In genomic region chr11:74347381-74347780, GRCh38 we compare ENCODE assay signal across 28 cellular contexts. TPM values are rescaled to one million over a fixed set of nuclear protein-coding genes. Genes with fewer than 3 reads are reported as not detected.
DNase-seq lines count a peak whose midpoint lies in the region; ATAC-seq and TF ChIP-seq lines count a peak whose summit lies in the region.
"Had no signal": no experiment of that assay in that cellular context is flagged by ENCODE, and none has a peak within 500 bp of the region (broad histone marks: within the 10 kb centered on the region; RNA-seq: fewer than 3 reads in every experiment).

No MANE protein-coding gene starts in this region.

- H3K4me3 Mint-ChIP-seq in activated T-helper 17 cell treated with anti-CD3 and anti-CD28 coated beads, Interleukin-2, amount 50 U/mL, for 72 hours = no peak overlapping the region
- H3K4me3 Mint-ChIP-seq: activated CD8-positive, alpha-beta memory T cell treated with anti-CD3 and anti-CD28 coated beads, Interleukin-2, amount 10 ng/mL, durations not matched to agents 7 days and 5 days; activated T-cell treated with anti-CD3 and anti-CD28 coated beads, Interleukin-2, amount 50 U/mL, for 72 hours; B cell; CD8-positive, alpha-beta memory T cell; immature natural killer cell; naive thymus-derived CD4-positive, alpha-beta T cell had no signal

- no peak for ATAC-seq in GM21737 (IDR thresholded peaks at IDR 0.05; ENCODE audit: unreplicated experiment)
- ATAC-seq in mucosa of descending colon = no peak
- no peak for ATAC-seq in activated T-helper 17 cell treated with anti-CD3 and anti-CD28 coated beads, Interleukin-2, amount 50 U/mL, for 72 hours (replicated peaks)
- ATAC-seq: activated CD8-positive, alpha-beta memory T cell treated with anti-CD3 and anti-CD28 coated beads, Interleukin-2, amount 10 ng/mL, durations not matched to agents 7 days and 5 days; activated T-cell treated with anti-CD3 and anti-CD28 coated beads, Interleukin-2, amount 50 U/mL, for 72 hours; naive thymus-derived CD4-positive, alpha-beta T cell; PC-3; stimulated activated naive CD8-positive, alpha-beta T cell treated with anti-CD3 and anti-CD28 coated beads, Interleukin-15, Interleukin-2, amounts not matched to agents 100 U/mL and 50 U/mL, for 24 hours had no signal

- BruUV-seq in A673 (replicated peaks; lab: Mats Ljungman, UMichigan) = no TSS peak

- H3K36me3 Mint-ChIP-seq in activated T-helper 17 cell treated with anti-CD3 and anti-CD28 coated beads, Interleukin-2, amount 50 U/mL, for 72 hours (ENCODE audit: low read depth) = peaks cover 41% of the 10 kb centered on the region

- H3K9me3 ChIP-seq in mucosa of descending colon = no peaks in the 10 kb centered on the region
- no peaks in the 10 kb centered on the region for H3K9me3 ChIP-seq in A673 (ENCODE audit: low read depth, low read length, poor library complexity, severe bottlenecking)
- H3K9me3 ChIP-seq: adrenal gland, HAP-1, thoracic aorta had no signal

- CTCF ChIA-PET in A673 (lab: Charles Lee) = no interaction called here

- no peak overlapping the region for H3K27ac Mint-ChIP-seq in activated T-helper 17 cell treated with anti-CD3 and anti-CD28 coated beads, Interleukin-2, amount 50 U/mL, for 72 hours
- H3K27ac Mint-ChIP-seq: activated CD8-positive, alpha-beta memory T cell treated with anti-CD3 and anti-CD28 coated beads, Interleukin-2, amount 10 ng/mL, durations not matched to agents 7 days and 5 days; activated T-cell treated with anti-CD3 and anti-CD28 coated beads, Interleukin-2, amount 50 U/mL, for 72 hours; B cell; immature natural killer cell; naive thymus-derived CD4-positive, alpha-beta T cell had no signal

- POLR2A ChIA-PET in A673 (lab: Charles Lee; ENCODE audit: low non-redundant PET) = no interaction called here

- H3K4me1 ChIP-seq in mucosa of descending colon (ENCODE audit: low read depth) (no peaks in the 10 kb centered on the region), A673 (ENCODE audit: insufficient read depth, low read length, poor library complexity, severe bottlenecking) (no peaks in the 10 kb centered on the region)
- H3K4me1 ChIP-seq: adrenal gland, HAP-1 had no signal

- DNase-seq in NCI-H82 (lab: John Stamatoyannopoulos, UW) (peak; percentile 25), NCI-H82 treated with DMSO at 0.1 percent for 48 hours (lab: John Stamatoyannopoulos, UW; ENCODE audit: unreplicated experiment) (no peak), astrocyte of the spinal cord (ENCODE audit: low read depth, low spot score) (peak; percentile 28), foreskin fibroblast (peak; percentile 41 to 74), mucosa of descending colon (no peak), A673 (ENCODE audit: low spot score) (no peak)
- DNase-seq: activated CD8-positive, alpha-beta memory T cell treated with anti-CD3 and anti-CD28 coated beads, Interleukin-2, amount 10 ng/mL, durations not matched to agents 7 days and 5 days; activated naive CD4-positive, alpha-beta T cell treated with Interleukin-2 at 50 U/mL for 16 hours; activated T-cell treated with anti-CD3 and anti-CD28 coated beads, Interleukin-2, amount 50 U/mL, for 72 hours; adrenal gland; CD8-positive, alpha-beta memory T cell; DMS 273 treated with DMSO at 0.1 percent for 48 hours; effector memory CD4-positive, alpha-beta T cell; erythroblast; hypothalamus; immature natural killer cell; KG1; naive thymus-derived CD4-positive, alpha-beta T cell; NCI-H1417 treated with DMSO at 0.1 percent for 48 hours; occipital lobe; PC-3; stimulated activated naive CD8-positive, alpha-beta T cell treated with anti-CD3 and anti-CD28 coated beads, Interleukin-15, Interleukin-2, amounts not matched to agents 100 U/mL and 50 U/mL, for 24 hours; T1000 had no signal

- TF ChIP-seq CTCF in astrocyte of the spinal cord (IDR thresholded peaks at IDR 0.05; ENCODE audit: low read depth, low read length) (no peak), foreskin fibroblast (IDR thresholded peaks at IDR 0.05; ENCODE audit: low read depth, low read length) (no peak), mucosa of descending colon (IDR thresholded peaks at IDR 0.05) (no peak), A673 (conservative IDR thresholded peaks at IDR 0.05; ENCODE audit: low read depth, low read length) (no peak)

- intact Hi-C loops in mucosa of descending colon (cut with DNase I, micrococcal nuclease) = no loop called here
- intact Hi-C loops in A673 (cut with micrococcal nuclease; ENCODE audit: unreplicated experiment) = no loop called here

- H3K4me3 ChIP-seq in astrocyte of the spinal cord (ENCODE audit: low read depth, low read length) = no peak overlapping the region
- H3K4me3 ChIP-seq in foreskin fibroblast (ENCODE audit: low read depth in 1 of 2, low read length in 2 of 2) = no peak overlapping the region
- H3K4me3 ChIP-seq in mucosa of descending colon = no peak overlapping the region
- no peak overlapping the region for H3K4me3 ChIP-seq in A673 (ENCODE audit: low read depth, low read length, poor library complexity, severe bottlenecking)
- H3K4me3 ChIP-seq: adrenal gland, HAP-1, thoracic aorta had no signal

- no peaks in the 10 kb centered on the region for H3K27me3 Mint-ChIP-seq in activated T-helper 17 cell treated with anti-CD3 and anti-CD28 coated beads, Interleukin-2, amount 50 U/mL, for 72 hours
- H3K27me3 Mint-ChIP-seq: activated CD8-positive, alpha-beta memory T cell treated with anti-CD3 and anti-CD28 coated beads, Interleukin-2, amount 10 ng/mL, durations not matched to agents 7 days and 5 days; B cell; CD8-positive, alpha-beta memory T cell; naive thymus-derived CD4-positive, alpha-beta T cell had no signal

- H3K4me1 Mint-ChIP-seq in activated T-helper 17 cell treated with anti-CD3 and anti-CD28 coated beads, Interleukin-2, amount 50 U/mL, for 72 hours = no peaks in the 10 kb centered on the region
- H3K4me1 Mint-ChIP-seq: activated CD8-positive, alpha-beta memory T cell treated with anti-CD3 and anti-CD28 coated beads, Interleukin-2, amount 10 ng/mL, durations not matched to agents 7 days and 5 days; B cell; CD8-positive, alpha-beta memory T cell; immature natural killer cell; naive thymus-derived CD4-positive, alpha-beta T cell had no signal

- no peaks in the 10 kb centered on the region for H3K27me3 ChIP-seq in A673 (replicated peaks; ENCODE audit: insufficient read depth, low read depth, low read length, poor library complexity)
- H3K27me3 ChIP-seq: adrenal gland had no signal

- no peaks in the 10 kb centered on the region for H3K36me3 ChIP-seq in mucosa of descending colon (ENCODE audit: low read depth)
- H3K36me3 ChIP-seq in A673 (ENCODE audit: insufficient read depth, low read length, poor library complexity, severe bottlenecking) = no peaks in the 10 kb centered on the region
- H3K36me3 ChIP-seq: adrenal gland, HAP-1 had no signal

- in situ Hi-C loops in astrocyte of the spinal cord (cut with HindIII; ENCODE audit: low sequenced_read_pairs) = no loop called here

- no peak overlapping the region for H3K27ac ChIP-seq in A673 (ENCODE audit: low read depth, low read length, poor library complexity, severe bottlenecking)
- H3K27ac ChIP-seq: adrenal gland, thoracic aorta had no signal

- H3K9me3 Mint-ChIP-seq in activated T-helper 17 cell treated with anti-CD3 and anti-CD28 coated beads, Interleukin-2, amount 50 U/mL, for 72 hours = no peaks in the 10 kb centered on the region
- H3K9me3 Mint-ChIP-seq: activated T-cell treated with anti-CD3 and anti-CD28 coated beads, Interleukin-2, amount 50 U/mL, for 72 hours; CD8-positive, alpha-beta memory T cell; immature natural killer cell; naive thymus-derived CD4-positive, alpha-beta T cell had no signal

RNA-seq across cellular contexts. Expression of gene P4HA3, which starts 35.9 kb away (rescaled TPM):
- total RNA-seq in mucosa of descending colon (under 1 TPM; 0.28 to 0.46 (median 0.34) TPM), A673 (2021) (0.52 and 2.0 TPM in 2 replicates)
- total RNA-seq in activated T-helper 17 cell treated with anti-CD3 and anti-CD28 coated beads, Interleukin-2, amount 50 U/mL, for 72 hours = not detected
- total RNA-seq: activated CD8-positive, alpha-beta memory T cell treated with anti-CD3 and anti-CD28 coated beads, Interleukin-2, amount 10 ng/mL, durations not matched to agents 7 days and 5 days; activated T-cell treated with anti-CD3 and anti-CD28 coated beads, Interleukin-2, amount 50 U/mL, for 72 hours; B cell; CD8-positive, alpha-beta memory T cell; naive thymus-derived CD4-positive, alpha-beta T cell; occipital lobe had no signal

RNA-seq across cellular contexts. Expression of gene PGM2L1, which starts 50.9 kb away (rescaled TPM):
- total RNA-seq in mucosa of descending colon = 10 to 100 TPM in 2 of 3 donors, 1 to 10 TPM in 1; 8.3 to 12.2 (median 12.0) TPM
- 1 to 10 TPM; 5.1 to 7.9 TPM for total RNA-seq in activated T-helper 17 cell treated with anti-CD3 and anti-CD28 coated beads, Interleukin-2, amount 50 U/mL, for 72 hours
- total RNA-seq in A673 (2021) = 16.1 and 18.2 TPM in 2 replicates

Comparison
In these comparisons a context has a peak if more than half of its experiments do, and no peak if none do; other contexts are left out.
1. DNase-seq: peak in NCI-H82 (single experiment), astrocyte of the spinal cord (single experiment) and foreskin fibroblast (2 of 2); none in NCI-H82 treated with DMSO at 0.1 percent for 48 hours (single experiment), mucosa of descending colon (0 of 3) and A673 (single experiment).